ENCODE assay signal across 8 cellular contexts in genomic region chr20:58086763-58087566, GRCh38.
DNase-seq lines count a peak whose midpoint lies in the region; ATAC-seq and TF ChIP-seq lines count a peak whose summit lies in the region.
"Had no signal": no experiment of that assay in that cellular context is flagged by ENCODE, and none has a peak within 500 bp of the region (broad histone marks: within the 10 kb centered on the region; RNA-seq: fewer than 3 reads in every experiment).

No MANE protein-coding gene starts in this region.

- ATAC-seq in DND-41 (ENCODE audit: insufficient read depth, low read depth), result no peak
- ATAC-seq in PC-3, result peak; percentile 75
- ATAC-seq in HG03565 (IDR thresholded peaks at IDR 0.05; ENCODE audit: unreplicated experiment), result no peak

- TF ChIP-seq CTCF in DND-41 (IDR thresholded peaks at IDR 0.05; ENCODE audit: borderline replicate concordance, extremely low read depth, low read length, poor library complexity, severe bottlenecking) (peak; percentile 78), PC-3 (conservative IDR thresholded peaks at IDR 0.05; ENCODE audit: low read depth, low read length) (peak; percentile 99), epithelial cell of esophagus (IDR thresholded peaks at IDR 0.05; ENCODE audit: insufficient read depth, low read depth, low read length, missing control alignments) (peak; percentile 92), nephron progenitor cell (IDR thresholded peaks at IDR 0.05) (peak; percentile 97)

- H3K27ac Mint-ChIP-seq in nephron progenitor cell, result no peak overlapping the region

- H3K4me3 Mint-ChIP-seq in nephron progenitor cell, result no peak overlapping the region

- peaks cover 24% of the 10 kb centered on the region for H3K27me3 Mint-ChIP-seq in nephron progenitor cell (ENCODE audit: low read depth, poor library complexity)

- no TSS peak for BruUV-seq in PC-3 (replicated peaks; lab: Mats Ljungman, UMichigan)

- H3K4me2 ChIP-seq in DND-41 (ENCODE audit: insufficient read depth, low read length) (no peak overlapping the region), PC-3 (ENCODE audit: low read length) (no peak overlapping the region)

- no peaks in the 10 kb centered on the region for H3K4me1 ChIP-seq in DND-41 (ENCODE audit: insufficient read depth, low read length)
- peaks cover 37% of the 10 kb centered on the region for H3K4me1 ChIP-seq in PC-3 (ENCODE audit: insufficient read depth, low read length)

- H3K27ac ChIP-seq in DND-41 (ENCODE audit: low read length) (no peak overlapping the region), PC-3 (ENCODE audit: low read length) (peak overlapping the region; percentile 20)
- H3K27ac ChIP-seq: neutrophil had no signal

- POLR2A ChIA-PET in PC-3 (lab: Charles Lee; ENCODE audit: unreplicated experiment), result interaction anchor here (0.6 kb wide), 1 partner anchor 431 kb away, joined by 3 read pairs; no protein-coding TSS in a partner anchor

- H3K36me3 ChIP-seq in DND-41 (ENCODE audit: insufficient read depth, low read length) (no peaks in the 10 kb centered on the region), PC-3 (ENCODE audit: low read depth, low read length) (no peaks in the 10 kb centered on the region)
- H3K36me3 ChIP-seq: neutrophil had no signal

- H2AFZ ChIP-seq in DND-41 (ENCODE audit: low read depth, low read length) (no peak overlapping the region), PC-3 (ENCODE audit: low read length) (no peak overlapping the region)

- H3K9me3 ChIP-seq in DND-41 (ENCODE audit: insufficient read depth, low read length, severe bottlenecking) (no peaks in the 10 kb centered on the region), PC-3 (ENCODE audit: low read length) (no peaks in the 10 kb centered on the region)
- H3K9me3 ChIP-seq: neutrophil had no signal

- H3F3A ChIP-seq in PC-3 (ENCODE audit: low read length, unreplicated experiment), result no peaks in the 10 kb centered on the region

- DNase-seq in DND-41 (peak; percentile 39), HPDE6-E6E7 (ENCODE audit: extremely low spot score) (peak; percentile 67), PC-3 (peak; percentile 89), epithelial cell of esophagus (ENCODE audit: low read depth) (peak; percentile 66), nephron progenitor cell (peak; percentile 55), T1000 (lab: John Stamatoyannopoulos, UW) (no peak)

- H3K36me3 Mint-ChIP-seq in nephron progenitor cell (ENCODE audit: low read depth), result no peaks in the 10 kb centered on the region

- H3K9me3 Mint-ChIP-seq in nephron progenitor cell, result no peaks in the 10 kb centered on the region

- no peaks in the 10 kb centered on the region for H3K9me2 ChIP-seq in PC-3 (replicated peaks; ENCODE audit: low read length)

- H3K79me2 ChIP-seq in DND-41 (ENCODE audit: insufficient read depth, low read length), result no peaks in the 10 kb centered on the region
- H3K79me2 ChIP-seq in PC-3 (ENCODE audit: low read length), result no peaks in the 10 kb centered on the region

- H3K9ac ChIP-seq in DND-41 (ENCODE audit: low read depth, low read length) (no peak overlapping the region), PC-3 (ENCODE audit: low read length) (no peak overlapping the region)

- H3K27me3 ChIP-seq in DND-41 (ENCODE audit: insufficient read depth, low read length, poor library complexity), result peaks cover 4% of the 10 kb centered on the region
- H3K27me3 ChIP-seq in PC-3 (ENCODE audit: low read length), result no peaks in the 10 kb centered on the region
- H3K27me3 ChIP-seq: neutrophil had no signal

- CTCF ChIA-PET in PC-3 (lab: Charles Lee), result interaction anchor here (0.6 to 1.5 kb wide), 7 partner anchors 8 to 464 kb away, joined by 3 to 6 read pairs (median 4); no protein-coding TSS in a partner anchor

- H4K20me1 ChIP-seq in DND-41 (ENCODE audit: insufficient read depth, low read length) (no peaks in the 10 kb centered on the region), PC-3 (ENCODE audit: low read length) (no peaks in the 10 kb centered on the region)

- no peaks in the 10 kb centered on the region for H3K4me1 Mint-ChIP-seq in nephron progenitor cell

- intact Hi-C loops in PC-3 (cut with micrococcal nuclease), result loop anchor here (1.0 to 10.0 kb wide), 6 partner anchors 90 to 490 kb away; partner anchors contain the start of gene ZBP1

- H3K4me3 ChIP-seq in DND-41 (ENCODE audit: low read depth in 1 of 2, low read length in 2 of 2) (no peak overlapping the region), PC-3 (ENCODE audit: low read length) (no peak overlapping the region), epithelial cell of esophagus (ENCODE audit: low read length) (no peak overlapping the region)
